8 cellular contexts compared by ENCODE assay signal in genomic region chrX:70133303-70134115, GRCh38. TPM values are rescaled to one million over a fixed set of nuclear protein-coding genes. Genes with fewer than 3 reads are reported as not detected.
DNase-seq lines count a peak whose midpoint lies in the region; ATAC-seq and TF ChIP-seq lines count a peak whose summit lies in the region.

Gene IGBP1, plus strand, starts transcription at chrX:70133447. Its CDS starts 501 bp downstream, at chrX:70133948.

- H3K36me3 Mint-ChIP-seq in CD14-positive monocyte, result peaks cover 7 to 9% of the 10 kb centered on the region in 2 donors

- H3K27me3 ChIP-seq in liver (ENCODE audit: control insufficient read depth in 4 of 4, insufficient read depth in 4 of 4, low read length in 3 of 4), result peaks cover 0 to 3% (median 0%) of the 10 kb centered on the region in 4 donors

- DNase-seq in CD14-positive monocyte (ENCODE audit: low spot score), result peak; percentile 86
- peak; percentile 92 for DNase-seq in NCI-H69 (lab: John Stamatoyannopoulos, UW)
- peak; percentile 35 to 65 for DNase-seq in activated CD4-positive, alpha-beta T cell treated with anti-CD3 and anti-CD28 coated beads, Interleukin-2, amount 50 U/mL, for 24 hours (ENCODE audit: low read depth in 1 of 2, low spot score in 1 of 2)
- peak; percentile 77 to 84 for DNase-seq in dermis microvascular lymphatic vessel endothelial cell (ENCODE audit: low read depth in 2 of 2)
- peak; percentile 76 for DNase-seq in stimulated activated CD4-positive, alpha-beta T cell treated with anti-CD3 and anti-CD28 coated beads, Interleukin-4, amount 100 ng/mL, for 24 hours

- peaks cover 15% of the 10 kb centered on the region for H3K4me1 Mint-ChIP-seq in CD14-positive monocyte

- TF ChIP-seq CTCF in CD14-positive monocyte (IDR thresholded peaks at IDR 0.05) (peak; percentile 68), liver (IDR thresholded peaks at IDR 0.05; ENCODE audit: low read depth, low read length, missing input control) (peak; percentile 17)

- peak within 1 kb of the TSS; percentile 95 to 99 (median 97) for H3K27ac Mint-ChIP-seq in CD14-positive monocyte

- peak within 1 kb of the TSS; percentile 92 to 97 for H3K4me3 Mint-ChIP-seq in CD14-positive monocyte

- peak; percentile 87 for ATAC-seq in GM19351 (IDR thresholded peaks at IDR 0.05; ENCODE audit: unreplicated experiment)
- peak; percentile 88 for ATAC-seq in HG03521 (IDR thresholded peaks at IDR 0.05; ENCODE audit: unreplicated experiment)

- H3K36me3 ChIP-seq in liver (ENCODE audit: control insufficient read depth in 4 of 4, insufficient read depth in 3 of 4, low read depth in 1 of 4, low read length in 3 of 4), result no peaks in the 10 kb centered on the region

- intact Hi-C loops in CD14-positive monocyte (cut with micrococcal nuclease), result loop anchor here (2.0 to 10.0 kb wide), 3 partner anchors 154 to 1051 kb away; partner anchors contain the start of gene PDZD11 (in 2 of the 2)

- H3K27ac ChIP-seq in liver (ENCODE audit: low read depth in 1 of 2, low read length in 2 of 2), result peak within 1 kb of the TSS; percentile 71 to 79

- TF ChIP-seq RAD21 in liver (IDR thresholded peaks at IDR 0.05), result peak in 1 of 2 donors; percentile 7

- H3K27me3 Mint-ChIP-seq in CD14-positive monocyte (ENCODE audit: low read depth in 3 of 3), result peaks cover 0 to 4% (median 3%) of the 10 kb centered on the region in 3 donors

- peak within 1 kb of the TSS; percentile 78 to 97 (median 81) for H3K4me3 ChIP-seq in liver (ENCODE audit: low read depth in 1 of 3, low read length in 3 of 3)

- H3K9ac ChIP-seq in liver (ENCODE audit: low read depth in 1 of 2, low read length in 2 of 2), result peak within 1 kb of the TSS; percentile 20 to 49

- H3K9me3 Mint-ChIP-seq in CD14-positive monocyte, result peaks cover 0 to 7% (median 0%) of the 10 kb centered on the region in 7 donors

- H3K4me1 ChIP-seq in liver (ENCODE audit: control insufficient read depth in 4 of 4, insufficient read depth in 4 of 4, low read length in 3 of 4), result peaks cover 0 to 16% (median 13%) of the 10 kb centered on the region in 4 donors

- no peaks in the 10 kb centered on the region for H3K9me3 ChIP-seq in liver (ENCODE audit: control insufficient read depth in 4 of 4, low read length in 3 of 4)

- under 1% methylated on average over 59 of the region's 59 CpGs for WGBS in liver

TF ChIP-seq in liver, 16 proteins besides CTCF, POLR2A, EP300 and RAD21:
- TF ChIP-seq RXRA (IDR thresholded peaks at IDR 0.05) (no peak), FOXA2 (IDR thresholded peaks at IDR 0.05) (no peak), ZBTB33 (IDR thresholded peaks at IDR 0.05) (no peak), GABPA (IDR thresholded peaks at IDR 0.05 in 1 of 2, conservative IDR thresholded peaks at IDR 0.05 in 1 of 2) (peak; percentile 67 to 91), NR2F2 (IDR thresholded peaks at IDR 0.05) (peak; percentile 44), FOXA1 (IDR thresholded peaks at IDR 0.05) (no peak), EGR1 (IDR thresholded peaks at IDR 0.05; ENCODE audit: low read depth in 2 of 2) (no peak), SP1 (IDR thresholded peaks at IDR 0.05) (no peak), HNF4G (IDR thresholded peaks at IDR 0.05) (no peak), YY1 (IDR thresholded peaks at IDR 0.05) (peak; percentile 98), MAX (IDR thresholded peaks at IDR 0.05) (peak; percentile 13), TAF1 (conservative IDR thresholded peaks at IDR 0.05) (peak; percentile 88)
- TF ChIP-seq, protein P1, sequence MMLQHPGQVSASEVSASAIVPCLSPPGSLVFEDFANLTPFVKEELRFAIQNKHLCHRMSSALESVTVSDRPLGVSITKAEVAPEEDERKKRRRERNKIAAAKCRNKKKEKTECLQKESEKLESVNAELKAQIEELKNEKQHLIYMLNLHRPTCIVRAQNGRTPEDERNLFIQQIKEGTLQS (IDR thresholded peaks at IDR 0.05), result no peak
- TF ChIP-seq, protein P2, sequence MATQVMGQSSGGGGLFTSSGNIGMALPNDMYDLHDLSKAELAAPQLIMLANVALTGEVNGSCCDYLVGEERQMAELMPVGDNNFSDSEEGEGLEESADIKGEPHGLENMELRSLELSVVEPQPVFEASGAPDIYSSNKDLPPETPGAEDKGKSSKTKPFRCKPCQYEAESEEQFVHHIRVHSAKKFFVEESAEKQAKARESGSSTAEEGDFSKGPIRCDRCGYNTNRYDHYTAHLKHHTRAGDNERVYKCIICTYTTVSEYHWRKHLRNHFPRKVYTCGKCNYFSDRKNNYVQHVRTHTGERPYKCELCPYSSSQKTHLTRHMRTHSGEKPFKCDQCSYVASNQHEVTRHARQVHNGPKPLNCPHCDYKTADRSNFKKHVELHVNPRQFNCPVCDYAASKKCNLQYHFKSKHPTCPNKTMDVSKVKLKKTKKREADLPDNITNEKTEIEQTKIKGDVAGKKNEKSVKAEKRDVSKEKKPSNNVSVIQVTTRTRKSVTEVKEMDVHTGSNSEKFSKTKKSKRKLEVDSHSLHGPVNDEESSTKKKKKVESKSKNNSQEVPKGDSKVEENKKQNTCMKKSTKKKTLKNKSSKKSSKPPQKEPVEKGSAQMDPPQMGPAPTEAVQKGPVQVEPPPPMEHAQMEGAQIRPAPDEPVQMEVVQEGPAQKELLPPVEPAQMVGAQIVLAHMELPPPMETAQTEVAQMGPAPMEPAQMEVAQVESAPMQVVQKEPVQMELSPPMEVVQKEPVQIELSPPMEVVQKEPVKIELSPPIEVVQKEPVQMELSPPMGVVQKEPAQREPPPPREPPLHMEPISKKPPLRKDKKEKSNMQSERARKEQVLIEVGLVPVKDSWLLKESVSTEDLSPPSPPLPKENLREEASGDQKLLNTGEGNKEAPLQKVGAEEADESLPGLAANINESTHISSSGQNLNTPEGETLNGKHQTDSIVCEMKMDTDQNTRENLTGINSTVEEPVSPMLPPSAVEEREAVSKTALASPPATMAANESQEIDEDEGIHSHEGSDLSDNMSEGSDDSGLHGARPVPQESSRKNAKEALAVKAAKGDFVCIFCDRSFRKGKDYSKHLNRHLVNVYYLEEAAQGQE (IDR thresholded peaks at IDR 0.05), result peak; percentile 28
TF ChIP-seq in liver: peak in this region for 6.

RNA-seq across cellular contexts. Expression of gene IGBP1, which starts in this region (rescaled TPM):
- 10 to 100 TPM; 55.7 to 56.8 TPM for polyA plus RNA-seq in CD14-positive monocyte
- total RNA-seq in dermis microvascular lymphatic vessel endothelial cell, result 51.5 and 71.1 TPM in 2 replicates
- 10 to 100 TPM; 11.8 to 18.1 TPM for total RNA-seq in liver
- polyA plus RNA-seq in liver, result 10 to 100 TPM in 1 of 2 donors, 1 to 10 TPM in 1; 7.8 to 11.3 TPM

Comparison
In these comparisons a context has a peak if more than half of its experiments do, and no peak if none do; other contexts are left out.
1. Peak in every context shown above with its lines: DNase-seq, ATAC-seq, H3K4me3 ChIP-seq and H3K27ac ChIP-seq.
2. RNA of gene IGBP1 (polyA plus RNA-seq): 55.7 to 56.8 TPM in CD14-positive monocyte; 7.8 to 11.3 TPM in liver; every median in the first group is over 4 times any median in the second.